In the genomic region with DNA sequence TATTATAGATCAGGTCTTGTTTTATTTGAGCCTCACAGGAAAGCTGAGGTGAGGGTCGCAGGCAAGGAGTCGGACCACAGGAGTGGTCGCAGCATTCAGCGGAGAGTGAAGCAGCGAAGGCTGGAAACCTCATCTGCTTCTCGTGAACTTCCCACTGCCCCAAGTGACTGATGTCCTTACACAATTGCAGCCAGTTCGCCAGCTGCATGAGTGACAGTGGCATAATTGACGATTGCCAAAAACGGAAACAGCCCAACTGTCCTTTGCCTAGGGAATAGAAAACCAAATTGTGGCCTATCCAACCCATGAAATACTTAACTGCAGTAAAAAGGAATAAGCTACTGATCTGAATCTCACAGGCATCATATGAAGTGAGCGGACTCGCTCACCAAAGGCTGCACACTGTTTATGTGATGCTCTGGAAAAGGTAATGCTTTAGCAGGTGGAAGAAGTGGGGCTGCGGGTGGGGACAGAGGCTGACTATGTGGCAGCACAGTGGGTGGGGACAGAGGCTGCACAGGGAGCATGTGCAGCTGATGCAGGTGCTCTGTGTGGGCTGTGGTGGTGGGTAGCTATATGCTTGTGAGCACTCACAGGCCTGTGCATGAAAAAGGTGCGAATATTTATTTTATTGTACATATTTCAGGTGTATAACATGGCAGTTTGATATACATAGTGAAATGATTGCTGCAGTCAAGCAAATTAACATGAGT, we compare ENCODE assay signal across 17 cellular contexts. TPM values are rescaled to one million over a fixed set of nuclear protein-coding genes. Genes with fewer than 3 reads are reported as not detected.
"Had no signal": no experiment of that assay in that cellular context is flagged by ENCODE, and none has a peak within 500 bp of the region (broad histone marks: within the 10 kb centered on the region; RNA-seq: fewer than 3 reads in every experiment).

No MANE protein-coding gene starts in this region.

- ATAC-seq: left ventricle myocardium superior; pancreas; stimulated activated naive CD8-positive, alpha-beta T cell treated with anti-CD3 and anti-CD28 coated beads, Interleukin-15, amount 100 ng/mL, for 72 hours had no signal

- H3K4me1 ChIP-seq: pancreas, testis had no signal

- H3K36me3 Mint-ChIP-seq: activated naive CD8-positive, alpha-beta T cell; brain had no signal

- H3K4me1 Mint-ChIP-seq: brain had no signal

- H3K4me3 ChIP-seq: pancreas, testis had no signal

- H3K27me3 Mint-ChIP-seq: activated B cell treated with CpG ODN at 0.5 μM for 24 hours; activated naive CD8-positive, alpha-beta T cell; brain; stimulated activated naive CD8-positive, alpha-beta T cell treated with anti-CD3 and anti-CD28 coated beads, Interleukin-15, amount 100 ng/mL, for 72 hours had no signal

- H3K27me3 ChIP-seq: pancreas, testis had no signal

- H3K27ac ChIP-seq: pancreas, testis had no signal

- H3K4me3 Mint-ChIP-seq: activated B cell treated with CpG ODN at 0.5 μM for 24 hours; activated naive CD8-positive, alpha-beta T cell; brain; stimulated activated naive CD8-positive, alpha-beta T cell treated with anti-CD3 and anti-CD28 coated beads, Interleukin-15, amount 100 ng/mL, for 72 hours had no signal

- DNase-seq: activated B cell treated with CpG ODN at 0.5 μM for 24 hours; activated gamma-delta T cell; activated T-cell treated with anti-CD3 and anti-CD28 coated beads, Interleukin-2, amount 50 U/mL, for 1 hour; amygdala; kidney; left ventricle myocardium superior; mesendoderm; pancreas; stimulated activated CD4-positive, alpha-beta T cell treated with anti-CD3 and anti-CD28 coated beads, Interleukin-4, amount 100 ng/mL, for 24 hours; stimulated activated naive CD8-positive, alpha-beta T cell treated with anti-CD3 and anti-CD28 coated beads, Interleukin-15, amount 100 ng/mL, for 72 hours; testis had no signal

- H3K36me3 ChIP-seq: pancreas had no signal

- H3K27ac Mint-ChIP-seq: activated B cell treated with CpG ODN at 0.5 μM for 24 hours; activated naive CD8-positive, alpha-beta T cell; brain; stimulated activated naive CD8-positive, alpha-beta T cell treated with anti-CD3 and anti-CD28 coated beads, Interleukin-15, amount 100 ng/mL, for 72 hours had no signal

- H3K9me3 Mint-ChIP-seq: activated B cell treated with CpG ODN at 0.5 μM for 24 hours; brain; stimulated activated naive CD8-positive, alpha-beta T cell treated with anti-CD3 and anti-CD28 coated beads, Interleukin-15, amount 100 ng/mL, for 72 hours had no signal

- H3K9me3 ChIP-seq: pancreas, testis had no signal

RNA-seq across cellular contexts. Expression of a gene that starts 46.2 kb away (rescaled TPM):
- total RNA-seq: activated B cell treated with CpG ODN at 0.5 μM for 24 hours, epithelial cell of proximal tubule, kidney, left ventricle myocardium superior, pancreas, renal cortical epithelial cell, ureter had no signal
- polyA plus RNA-seq: neural cell, pancreas had no signal
